Comparison of ENCODE assay signal across 20 cellular contexts in the genomic region with DNA sequence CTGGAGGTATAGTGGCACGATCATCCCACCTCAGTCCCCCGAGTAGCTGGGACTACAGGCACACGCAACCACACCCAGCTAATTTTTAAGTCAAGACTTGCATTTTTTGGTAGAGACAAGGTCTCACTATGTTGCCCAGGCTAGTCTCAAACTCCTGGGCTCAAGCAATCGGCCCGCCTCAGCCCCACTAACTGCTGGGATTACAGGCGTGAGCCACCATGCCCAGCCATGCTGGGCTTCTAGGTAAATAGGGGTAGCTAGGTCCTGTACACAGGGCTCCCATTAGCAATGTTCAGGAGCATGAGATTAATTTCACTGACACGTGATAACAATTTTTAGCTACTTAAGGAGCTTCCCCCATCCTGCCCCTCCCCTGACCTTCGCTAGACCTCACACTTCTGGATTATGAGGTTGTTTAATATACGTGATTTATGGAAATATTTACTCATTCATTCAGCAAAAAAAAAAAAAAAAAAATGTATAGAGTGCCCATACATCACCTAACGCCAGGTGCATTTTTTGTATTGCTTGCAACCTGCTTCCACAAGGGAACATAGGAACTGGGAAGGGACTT. TPM values are rescaled to one million over a fixed set of nuclear protein-coding genes. Genes with fewer than 3 reads are reported as not detected.
DNase-seq lines count a peak whose midpoint lies in the region; ATAC-seq and TF ChIP-seq lines count a peak whose summit lies in the region.
"Had no signal": no experiment of that assay in that cellular context is flagged by ENCODE, and none has a peak within 500 bp of the region (broad histone marks: within the 10 kb centered on the region; RNA-seq: fewer than 3 reads in every experiment).

No MANE protein-coding gene starts in this region.

- peak overlapping the region; percentile 63 for H3K4me3 Mint-ChIP-seq in T-helper 1 cell treated with Interleukin-12 subunit alpha and Interleukin-12 subunit beta and Interleukin-4 antibody, amounts not matched to agents 30 μg/mL and 1 μg/mL, for 36 hours
- H3K4me3 Mint-ChIP-seq in CD4-positive, alpha-beta memory T cell, result peak overlapping the region; percentile 86 to 95 (median 90)
- peak overlapping the region; percentile 8 for H3K4me3 Mint-ChIP-seq in activated T-helper 1 cell treated with anti-CD3 and anti-CD28 coated beads, Interleukin-12 subunit alpha, Interleukin-12 subunit beta, Interleukin-2, Interleukin-4 antibody, amounts not matched to agents 30 ng/mL and 10 ng/mL and 1 ng/mL, durations not matched to agents 14 hours and 24 hours and 36 hours
- peak overlapping the region; percentile 87 to 99 (median 97) for H3K4me3 Mint-ChIP-seq in naive thymus-derived CD8-positive, alpha-beta T cell
- H3K4me3 Mint-ChIP-seq in nephron progenitor cell, result no peak overlapping the region

- no peaks in the 10 kb centered on the region for H3K36me3 ChIP-seq in CD4-positive, alpha-beta memory T cell (ENCODE audit: insufficient read depth, low read length)
- H3K36me3 ChIP-seq: SJCRH30 had no signal

- no peak for ATAC-seq in naive thymus-derived CD8-positive, alpha-beta T cell

- H3K9me3 Mint-ChIP-seq in T-helper 1 cell treated with Interleukin-12 subunit alpha and Interleukin-12 subunit beta and Interleukin-4 antibody, amounts not matched to agents 30 μg/mL and 1 μg/mL, for 36 hours, result no peaks in the 10 kb centered on the region
- no peaks in the 10 kb centered on the region for H3K9me3 Mint-ChIP-seq in CD4-positive, alpha-beta memory T cell
- no peaks in the 10 kb centered on the region for H3K9me3 Mint-ChIP-seq in activated T-helper 1 cell treated with anti-CD3 and anti-CD28 coated beads, Interleukin-12 subunit alpha, Interleukin-12 subunit beta, Interleukin-2, Interleukin-4 antibody, amounts not matched to agents 30 ng/mL and 10 ng/mL and 1 ng/mL, durations not matched to agents 14 hours and 24 hours and 36 hours
- no peaks in the 10 kb centered on the region for H3K9me3 Mint-ChIP-seq in naive thymus-derived CD8-positive, alpha-beta T cell
- H3K9me3 Mint-ChIP-seq in nephron progenitor cell, result no peaks in the 10 kb centered on the region
- H3K9me3 Mint-ChIP-seq: IgD-negative memory B cell had no signal

- peaks cover 75% of the 10 kb centered on the region for H3K4me1 ChIP-seq in CD4-positive, alpha-beta memory T cell (ENCODE audit: insufficient read depth, low read length)
- H3K4me1 ChIP-seq: foreskin keratinocyte, SJCRH30 had no signal

- H3K36me3 Mint-ChIP-seq in T-helper 1 cell treated with Interleukin-12 subunit alpha and Interleukin-12 subunit beta and Interleukin-4 antibody, amounts not matched to agents 30 μg/mL and 1 μg/mL, for 36 hours (ENCODE audit: low read depth), result no peaks in the 10 kb centered on the region
- H3K36me3 Mint-ChIP-seq in CD4-positive, alpha-beta memory T cell, result peaks cover 0 to 3% of the 10 kb centered on the region in 2 donors
- no peaks in the 10 kb centered on the region for H3K36me3 Mint-ChIP-seq in activated T-helper 1 cell treated with anti-CD3 and anti-CD28 coated beads, Interleukin-12 subunit alpha, Interleukin-12 subunit beta, Interleukin-2, Interleukin-4 antibody, amounts not matched to agents 30 ng/mL and 10 ng/mL and 1 ng/mL, durations not matched to agents 14 hours and 24 hours and 36 hours (ENCODE audit: low read depth)
- H3K36me3 Mint-ChIP-seq in naive thymus-derived CD8-positive, alpha-beta T cell, result peaks cover 4 to 11% (median 5%) of the 10 kb centered on the region in 3 donors
- H3K36me3 Mint-ChIP-seq in nephron progenitor cell (ENCODE audit: low read depth), result no peaks in the 10 kb centered on the region
- H3K36me3 Mint-ChIP-seq: IgD-negative memory B cell had no signal

- H3K4me1 Mint-ChIP-seq in T-helper 1 cell treated with Interleukin-12 subunit alpha and Interleukin-12 subunit beta and Interleukin-4 antibody, amounts not matched to agents 30 μg/mL and 1 μg/mL, for 36 hours (ENCODE audit: low read depth), result peaks cover 64% of the 10 kb centered on the region
- H3K4me1 Mint-ChIP-seq in CD4-positive, alpha-beta memory T cell, result peaks cover 51 to 95% (median 73%) of the 10 kb centered on the region in 4 donors
- peaks cover 78% of the 10 kb centered on the region for H3K4me1 Mint-ChIP-seq in activated T-helper 1 cell treated with anti-CD3 and anti-CD28 coated beads, Interleukin-12 subunit alpha, Interleukin-12 subunit beta, Interleukin-2, Interleukin-4 antibody, amounts not matched to agents 30 ng/mL and 10 ng/mL and 1 ng/mL, durations not matched to agents 14 hours and 24 hours and 36 hours (ENCODE audit: low read depth)
- H3K4me1 Mint-ChIP-seq in naive thymus-derived CD8-positive, alpha-beta T cell, result peaks cover 52 to 98% (median 74%) of the 10 kb centered on the region in 4 donors
- H3K4me1 Mint-ChIP-seq in nephron progenitor cell, result no peaks in the 10 kb centered on the region

- H3K9me3 ChIP-seq in CD4-positive, alpha-beta memory T cell (ENCODE audit: control insufficient read depth in 1 of 2, low read length in 2 of 2), result no peaks in the 10 kb centered on the region
- H3K9me3 ChIP-seq: SJCRH30, testis had no signal

- DNase-seq in T-helper 1 cell (no peak), D341Med (ENCODE audit: low spot score) (no peak), nephron progenitor cell (no peak), iPS-NIHi11 (ENCODE audit: low spot score) (no peak)
- DNase-seq in CD4-positive, alpha-beta memory T cell, result peak in 1 of 5 donors; percentile 73
- no peak for DNase-seq in activated T-helper 1 cell treated with anti-CD3 and anti-CD28 coated beads, Interleukin-12 subunit alpha, Interleukin-12 subunit beta, Interleukin-2, Interleukin-4 antibody, amounts not matched to agents 30 ng/mL and 10 ng/mL and 1 ng/mL, durations not matched to agents 14 hours and 24 hours and 36 hours (ENCODE audit: low spot score)
- no peak for DNase-seq in naive thymus-derived CD8-positive, alpha-beta T cell
- DNase-seq: anterior cingulate cortex, Calu3, foreskin keratinocyte, islet precursor cell, NCI-H1694, NCI-H524 treated with DMSO at 0.1 percent for 48 hours, SJCRH30 had no signal

- no peaks in the 10 kb centered on the region for H3K27me3 ChIP-seq in CD4-positive, alpha-beta memory T cell (ENCODE audit: insufficient read depth, low read length)
- H3K27me3 ChIP-seq: SJCRH30, testis had no signal

- H3K4me3 ChIP-seq in CD4-positive, alpha-beta memory T cell (ENCODE audit: low read length in 2 of 2), result peak overlapping the region; percentile 31 to 56
- H3K4me3 ChIP-seq: SJCRH30, testis had no signal

- peak overlapping the region; percentile 65 for H3K27ac ChIP-seq in CD4-positive, alpha-beta memory T cell (ENCODE audit: low read depth, low read length)
- H3K27ac ChIP-seq: foreskin keratinocyte, SJCRH30, testis had no signal

- POLR2A ChIA-PET in CD4-positive, alpha-beta memory T cell (lab: Charles Lee; ENCODE audit: partially characterized antibody), result interaction anchor here (0.7 to 12.6 kb wide), 12 partner anchors 8 to 2000 kb away, joined by 3 to 288 read pairs (median 4); a partner anchor contains a TSS
- POLR2A ChIA-PET in naive thymus-derived CD8-positive, alpha-beta T cell (lab: Charles Lee), result interaction anchor here (0.6 to 12.8 kb wide), 11 partner anchors 10 to 372 kb away, joined by 3 to 173 read pairs (median 5); a partner anchor contains a TSS

- CTCF ChIA-PET in CD4-positive, alpha-beta memory T cell (lab: Charles Lee; ENCODE audit: partially characterized antibody), result interaction anchor here (0.7 to 9.5 kb wide), 13 partner anchors 8 to 625 kb away, joined by 3 to 232 read pairs (median 5); a partner anchor contains a TSS

- intact Hi-C loops in CD4-positive, alpha-beta memory T cell (cut with micrococcal nuclease), result loop anchor here (1.0 to 10.0 kb wide), 7 partner anchors 10 to 1891 kb away; a partner anchor contains a TSS
- intact Hi-C loops in activated T-helper 1 cell treated with anti-CD3 and anti-CD28 coated beads, Interleukin-12 subunit alpha, Interleukin-12 subunit beta, Interleukin-2, Interleukin-4 antibody, amounts not matched to agents 30 ng/mL and 10 ng/mL and 1 ng/mL, durations not matched to agents 14 hours and 24 hours and 36 hours (cut with micrococcal nuclease), result loop anchor here (1.0 to 5.0 kb wide), 3 partner anchors 10 to 82 kb away; no protein-coding TSS in a partner anchor

- TF ChIP-seq CTCF in nephron progenitor cell (IDR thresholded peaks at IDR 0.05), result no peak

- H3K27me3 Mint-ChIP-seq in T-helper 1 cell treated with Interleukin-12 subunit alpha and Interleukin-12 subunit beta and Interleukin-4 antibody, amounts not matched to agents 30 μg/mL and 1 μg/mL, for 36 hours (ENCODE audit: low read depth), result peaks cover 8% of the 10 kb centered on the region
- no peaks in the 10 kb centered on the region for H3K27me3 Mint-ChIP-seq in CD4-positive, alpha-beta memory T cell
- H3K27me3 Mint-ChIP-seq in activated T-helper 1 cell treated with anti-CD3 and anti-CD28 coated beads, Interleukin-12 subunit alpha, Interleukin-12 subunit beta, Interleukin-2, Interleukin-4 antibody, amounts not matched to agents 30 ng/mL and 10 ng/mL and 1 ng/mL, durations not matched to agents 14 hours and 24 hours and 36 hours (ENCODE audit: insufficient read depth), result peaks cover 4% of the 10 kb centered on the region
- H3K27me3 Mint-ChIP-seq in naive thymus-derived CD8-positive, alpha-beta T cell, result no peaks in the 10 kb centered on the region
- H3K27me3 Mint-ChIP-seq in nephron progenitor cell (ENCODE audit: low read depth, poor library complexity), result peaks cover 11% of the 10 kb centered on the region

- H3K27ac Mint-ChIP-seq in T-helper 1 cell treated with Interleukin-12 subunit alpha and Interleukin-12 subunit beta and Interleukin-4 antibody, amounts not matched to agents 30 μg/mL and 1 μg/mL, for 36 hours, result peak overlapping the region; percentile 88
- H3K27ac Mint-ChIP-seq in CD4-positive, alpha-beta memory T cell, result peak overlapping the region; percentile 88 to 95 (median 94)
- peak overlapping the region; percentile 71 for H3K27ac Mint-ChIP-seq in activated T-helper 1 cell treated with anti-CD3 and anti-CD28 coated beads, Interleukin-12 subunit alpha, Interleukin-12 subunit beta, Interleukin-2, Interleukin-4 antibody, amounts not matched to agents 30 ng/mL and 10 ng/mL and 1 ng/mL, durations not matched to agents 14 hours and 24 hours and 36 hours
- peak overlapping the region; percentile 94 to 99 (median 96) for H3K27ac Mint-ChIP-seq in naive thymus-derived CD8-positive, alpha-beta T cell
- H3K27ac Mint-ChIP-seq in nephron progenitor cell, result no peak overlapping the region

RNA-seq across cellular contexts. Expression of a gene that starts 19.2 kb away (rescaled TPM):
- total RNA-seq in CD4-positive, alpha-beta memory T cell, result 1 to 10 TPM; 7.9 to 9.0 TPM
- polyA plus RNA-seq in CD4-positive, alpha-beta memory T cell, result under 1 TPM in 1 of 2 donors, not detected in 1; 0.41 TPM
- 0.26 and 0.88 TPM in 2 replicates for total RNA-seq in activated T-helper 1 cell treated with anti-CD3 and anti-CD28 coated beads, Interleukin-12 subunit alpha, Interleukin-12 subunit beta, Interleukin-2, Interleukin-4 antibody, amounts not matched to agents 30 ng/mL and 10 ng/mL and 1 ng/mL, durations not matched to agents 14 hours and 24 hours and 36 hours
- total RNA-seq in naive thymus-derived CD8-positive, alpha-beta T cell, result 10 to 100 TPM; 14.7 to 15.4 TPM
- under 1 TPM; 0.29 to 0.75 (median 0.52) TPM for polyA plus RNA-seq in naive thymus-derived CD8-positive, alpha-beta T cell
- total RNA-seq: A172, Calu3, foreskin keratinocyte, SJCRH30 had no signal
- polyA plus RNA-seq: foreskin keratinocyte, IgD-negative memory B cell had no signal

RNA-seq across cellular contexts. Expression of a gene that starts 21.8 kb away (rescaled TPM):
- 10 to 100 TPM; 23.6 to 24.3 TPM for total RNA-seq in CD4-positive, alpha-beta memory T cell
- 10 to 100 TPM; 37.1 to 38.9 TPM for polyA plus RNA-seq in CD4-positive, alpha-beta memory T cell
- 3.3 and 3.5 TPM in 2 replicates for total RNA-seq in activated T-helper 1 cell treated with anti-CD3 and anti-CD28 coated beads, Interleukin-12 subunit alpha, Interleukin-12 subunit beta, Interleukin-2, Interleukin-4 antibody, amounts not matched to agents 30 ng/mL and 10 ng/mL and 1 ng/mL, durations not matched to agents 14 hours and 24 hours and 36 hours
- total RNA-seq in naive thymus-derived CD8-positive, alpha-beta T cell, result 10 to 100 TPM; 22.6 to 24.2 TPM
- 10 to 100 TPM; 22.1 to 33.2 (median 26.0) TPM for polyA plus RNA-seq in naive thymus-derived CD8-positive, alpha-beta T cell

RNA-seq across cellular contexts. Expression of a gene that starts 36.0 kb away (rescaled TPM):
- not detected for total RNA-seq in CD4-positive, alpha-beta memory T cell
- not detected for polyA plus RNA-seq in CD4-positive, alpha-beta memory T cell
- total RNA-seq in activated T-helper 1 cell treated with anti-CD3 and anti-CD28 coated beads, Interleukin-12 subunit alpha, Interleukin-12 subunit beta, Interleukin-2, Interleukin-4 antibody, amounts not matched to agents 30 ng/mL and 10 ng/mL and 1 ng/mL, durations not matched to agents 14 hours and 24 hours and 36 hours, result not detected in 2 replicates
- total RNA-seq in naive thymus-derived CD8-positive, alpha-beta T cell, result not detected
- not detected for polyA plus RNA-seq in naive thymus-derived CD8-positive, alpha-beta T cell
- total RNA-seq: A172, Calu3, foreskin keratinocyte, sciatic nerve, SJCRH30 had no signal
- polyA plus RNA-seq: foreskin keratinocyte, IgD-negative memory B cell, neural cell had no signal
